10 cellular contexts compared by ENCODE assay signal in genomic region chr2:233385489-233386044, GRCh38. TPM values are rescaled to one million over a fixed set of nuclear protein-coding genes. Genes with fewer than 3 reads are reported as not detected.
A peak's percentile ranks its signal among the peaks of the same experiment; 100 is the strongest.
DNase-seq lines count a peak whose midpoint lies in the region; ATAC-seq, FAIRE-seq and TF ChIP-seq lines count a peak whose summit lies in the region.
"Had no signal": no experiment of that assay in that cellular context is flagged by ENCODE, and none has a peak within 500 bp of the region (broad histone marks: within the 10 kb centered on the region; RNA-seq: fewer than 3 reads in every experiment).

No MANE protein-coding gene starts in this region.

- peaks cover 28% of the 10 kb centered on the region for H4K20me1 ChIP-seq in osteoblast (ENCODE audit: insufficient read depth, low read length)

- H3K4me2 ChIP-seq in osteoblast (ENCODE audit: insufficient read depth, low read length) = no peak overlapping the region

- peaks cover 6% of the 10 kb centered on the region for H3K36me3 Mint-ChIP-seq in neural crest cell (ENCODE audit: low read depth)

- FAIRE-seq in urothelium cell line (lab: Jason Lieb, UNC) = no peak
- FAIRE-seq: islet of Langerhans had no signal

- ATAC-seq in right cardiac atrium (no peak), HG03025 (IDR thresholded peaks at IDR 0.05; ENCODE audit: low FRiP score, unreplicated experiment) (peak; percentile 69)

- H3K27ac ChIP-seq in cardiac muscle cell (peak overlapping the region; percentile 88), right cardiac atrium (ENCODE audit: low read length) (no peak overlapping the region), osteoblast (ENCODE audit: low read depth, low read length) (no peak overlapping the region)
- H3K27ac ChIP-seq: C4-2B had no signal

- no peaks in the 10 kb centered on the region for H3K27me3 ChIP-seq in cardiac muscle cell
- H3K27me3 ChIP-seq in right cardiac atrium (ENCODE audit: control insufficient read depth, insufficient read depth) = no peaks in the 10 kb centered on the region
- no peaks in the 10 kb centered on the region for H3K27me3 ChIP-seq in osteoblast (ENCODE audit: insufficient read depth, low read length)

- peak; percentile 23 to 49 for DNase-seq in cardiac muscle cell (ENCODE audit: low read depth in 1 of 2, low spot score in 1 of 2)
- DNase-seq in right cardiac atrium = no peak
- DNase-seq in activated CD8-positive, alpha-beta memory T cell treated with anti-CD3 and anti-CD28 coated beads for 4 hours (ENCODE audit: low read depth in 2 of 2) = peak; percentile 28
- DNase-seq in neural crest cell (ENCODE audit: low read depth, low spot score) = no peak
- no peak for DNase-seq in urothelium cell line (ENCODE audit: low spot score)
- DNase-seq in osteoblast (ENCODE audit: insufficient read length, low spot score, missing footprints) = no peak
- DNase-seq in activated effector memory CD4-positive, alpha-beta T cell treated with Interleukin-2 at 50 U/mL for 16 hours = no peak

- peaks cover 4% of the 10 kb centered on the region for H3K79me2 ChIP-seq in osteoblast (ENCODE audit: insufficient read depth, low read length)

- peaks cover 37% of the 10 kb centered on the region for H3K4me1 Mint-ChIP-seq in neural crest cell

- intact Hi-C loops in right cardiac atrium (cut with DNase I) = no loop called here

- H3K4me1 ChIP-seq in cardiac muscle cell (ENCODE audit: low read depth) (peaks cover 50% of the 10 kb centered on the region), right cardiac atrium (ENCODE audit: control insufficient read depth, insufficient read depth, low read length) (peaks cover 24% of the 10 kb centered on the region), osteoblast (ENCODE audit: insufficient read depth, low read length) (peaks cover 21% of the 10 kb centered on the region)

- no peak for TF ChIP-seq CTCF in cardiac muscle cell (IDR thresholded peaks at IDR 0.05; ENCODE audit: low read depth, low read length)
- TF ChIP-seq CTCF in neural crest cell (conservative IDR thresholded peaks at IDR 0.05) = no peak
- no peak for TF ChIP-seq CTCF in osteoblast (IDR thresholded peaks at IDR 0.05; ENCODE audit: extremely low read depth, low read depth, low read length)

- H3K4me3 Mint-ChIP-seq in neural crest cell = no peak overlapping the region

- H3K4me3 ChIP-seq in cardiac muscle cell (no peak overlapping the region), right cardiac atrium (ENCODE audit: low read length) (no peak overlapping the region), osteoblast (ENCODE audit: insufficient read depth, low read length) (no peak overlapping the region)

- H3K9me3 ChIP-seq in cardiac muscle cell (ENCODE audit: low read depth) (no peaks in the 10 kb centered on the region), right cardiac atrium (ENCODE audit: control insufficient read depth, low read length) (no peaks in the 10 kb centered on the region), osteoblast (ENCODE audit: low read depth, low read length) (no peaks in the 10 kb centered on the region)

- 59% methylated on average over 14 of the region's 14 CpGs for WGBS in right cardiac atrium

- H3K27ac Mint-ChIP-seq in neural crest cell (ENCODE audit: unreplicated experiment) = peak overlapping the region; percentile 81

- H3K36me3 ChIP-seq in cardiac muscle cell = no peaks in the 10 kb centered on the region
- peaks cover 4% of the 10 kb centered on the region for H3K36me3 ChIP-seq in osteoblast (ENCODE audit: insufficient read depth, low read length)

- H3K9me3 Mint-ChIP-seq in neural crest cell = no peaks in the 10 kb centered on the region

- no peaks in the 10 kb centered on the region for H3K27me3 Mint-ChIP-seq in neural crest cell (ENCODE audit: low read depth)

- H2AFZ ChIP-seq in osteoblast (ENCODE audit: low read length) = no peak overlapping the region

RNA-seq across cellular contexts. Expression of gene DGKD, which starts 31.3 kb away (rescaled TPM):
- total RNA-seq in cardiac muscle cell (21.3 and 40.0 TPM in 2 replicates), right cardiac atrium (10 to 100 TPM; 27.6 to 44.9 (median 38.6) TPM), neural crest cell (48.7 and 58.6 TPM in 2 replicates), osteoblast (6.5 TPM in 2 replicates)
- polyA plus RNA-seq in cardiac muscle cell (21.0 and 44.5 TPM in 2 replicates), right cardiac atrium (17.9 TPM)

Comparison
In these comparisons a context has a peak if more than half of its experiments do, and no peak if none do; other contexts are left out.
1. DNase-seq: peak in cardiac muscle cell (2 of 2) and activated CD8-positive, alpha-beta memory T cell treated with anti-CD3 and anti-CD28 coated beads for 4 hours (2 of 2); none in right cardiac atrium (0 of 3), neural crest cell (single experiment), urothelium cell line (single experiment), osteoblast (single experiment) and activated effector memory CD4-positive, alpha-beta T cell treated with Interleukin-2 at 50 U/mL for 16 hours (single experiment).